In genomic region chr5:38338455-38338854, GRCh38 we compare ENCODE assay signal across 27 cellular contexts.
DNase-seq lines count a peak whose midpoint lies in the region; ATAC-seq and TF ChIP-seq lines count a peak whose summit lies in the region.
"Had no signal": no experiment of that assay in that cellular context is flagged by ENCODE, and none has a peak within 500 bp of the region (broad histone marks: within the 10 kb centered on the region; RNA-seq: fewer than 3 reads in every experiment).

No MANE protein-coding gene starts in this region.

- 27% methylated on average over 11 of the region's 11 CpGs for WGBS in hepatocyte (ENCODE audit: low lambda C conversion rate, missing lambda C conversion rate)

- peaks cover 0 to 2% (median 0%) of the 10 kb centered on the region in 11 donors for H3K9me3 Mint-ChIP-seq in naive thymus-derived CD4-positive, alpha-beta T cell

- peaks cover 5 to 29% (median 8%) of the 10 kb centered on the region in 5 donors for H3K27me3 Mint-ChIP-seq in naive thymus-derived CD4-positive, alpha-beta T cell

- H3K4me2 ChIP-seq in hepatocyte, result peak overlapping the region; percentile 6

- H3K4me3 Mint-ChIP-seq in naive thymus-derived CD4-positive, alpha-beta T cell, result peak overlapping the region in 8 of 10 donors; percentile 33 to 69 (median 59)
- H3K4me3 Mint-ChIP-seq: IgD-negative memory B cell had no signal

- H3K27ac Mint-ChIP-seq in naive thymus-derived CD4-positive, alpha-beta T cell, result peak overlapping the region in 2 of 9 donors; percentile 46 to 51
- H3K27ac Mint-ChIP-seq: IgD-negative memory B cell had no signal

- peaks cover 0 to 11% (median 6%) of the 10 kb centered on the region in 7 donors for H3K4me1 Mint-ChIP-seq in naive thymus-derived CD4-positive, alpha-beta T cell
- H3K4me1 Mint-ChIP-seq: IgD-negative memory B cell had no signal

- no peaks in the 10 kb centered on the region for H4K20me1 ChIP-seq in hepatocyte (ENCODE audit: insufficient read depth, poor library complexity, severe bottlenecking)

- H3K27ac ChIP-seq in hepatocyte, result no peak overlapping the region
- H3K27ac ChIP-seq in naive thymus-derived CD4-positive, alpha-beta T cell (ENCODE audit: low read depth, low read length), result no peak overlapping the region
- H3K27ac ChIP-seq: RWPE1, SK-N-MC had no signal

- POLR2A ChIA-PET in naive thymus-derived CD4-positive, alpha-beta T cell (lab: Charles Lee), result no interaction called here

- H3K4me3 ChIP-seq in Jurkat, Clone E6-1 (ENCODE audit: low read length), result no peak overlapping the region
- no peak overlapping the region for H3K4me3 ChIP-seq in hepatocyte
- no peak overlapping the region for H3K4me3 ChIP-seq in naive thymus-derived CD4-positive, alpha-beta T cell (ENCODE audit: low read length)
- H3K4me3 ChIP-seq: SK-N-MC had no signal

- no peak overlapping the region for H2AFZ ChIP-seq in hepatocyte

- no peaks in the 10 kb centered on the region for H3K4me1 ChIP-seq in hepatocyte (ENCODE audit: insufficient read depth)
- H3K4me1 ChIP-seq in naive thymus-derived CD4-positive, alpha-beta T cell (ENCODE audit: control insufficient read depth in 2 of 2, insufficient read depth in 2 of 2, low read length in 2 of 2), result no peaks in the 10 kb centered on the region

- no peak for TF ChIP-seq CTCF in hepatocyte (IDR thresholded peaks at IDR 0.05; ENCODE audit: poor library complexity)

- no peaks in the 10 kb centered on the region for H3K79me2 ChIP-seq in hepatocyte

- H3K36me3 Mint-ChIP-seq in naive thymus-derived CD4-positive, alpha-beta T cell, result no peaks in the 10 kb centered on the region
- H3K36me3 Mint-ChIP-seq: IgD-negative memory B cell had no signal

- H3K9me3 ChIP-seq in hepatocyte (ENCODE audit: low read depth), result no peaks in the 10 kb centered on the region
- no peaks in the 10 kb centered on the region for H3K9me3 ChIP-seq in naive thymus-derived CD4-positive, alpha-beta T cell (ENCODE audit: control insufficient read depth in 2 of 3, low read length in 3 of 3)

- CTCF ChIA-PET in naive thymus-derived CD4-positive, alpha-beta T cell (lab: Charles Lee), result no interaction called here

- no peaks in the 10 kb centered on the region for H3K36me3 ChIP-seq in hepatocyte (replicated peaks; ENCODE audit: insufficient read depth, low read depth)
- no peaks in the 10 kb centered on the region for H3K36me3 ChIP-seq in naive thymus-derived CD4-positive, alpha-beta T cell (ENCODE audit: control insufficient read depth in 2 of 3, insufficient read depth in 3 of 3, low read length in 3 of 3)

- ATAC-seq in naive thymus-derived CD4-positive, alpha-beta T cell, result peak; percentile 20
- no peak for ATAC-seq in HG03457 (IDR thresholded peaks at IDR 0.05; ENCODE audit: unreplicated experiment)
- ATAC-seq: Panc1 had no signal

- DNase-seq in ELF-1 (ENCODE audit: low read depth, low spot score), result peak; percentile 28
- DNase-seq in Jurkat, Clone E6-1 (ENCODE audit: low read depth, low spot score), result peak; percentile 73
- peak; percentile 53 for DNase-seq in hepatocyte (ENCODE audit: low spot score)
- DNase-seq in naive thymus-derived CD4-positive, alpha-beta T cell, result peak in 4 of 9 donors; percentile 1 to 19 (median 9)
- no peak for DNase-seq in islet precursor cell
- DNase-seq in activated naive CD4-positive, alpha-beta T cell treated with anti-CD3 and anti-CD28 coated beads, Interleukin-2, amount 50 U/mL, for 16 hours, result no peak
- no peak for DNase-seq in NCI-H774 (lab: John Stamatoyannopoulos, UW)
- DNase-seq: 8988T, ACHN, Calu3, DMS153, DND-41, GOT3, HCEC 1CT, Karpas-422, NCI-H1092, NCI-H1417 treated with DMSO at 0.1 percent for 48 hours, NCI-H1694 treated with DMSO at 0.1 percent for 48 hours, NCI-H2081, NCI-H2227 treated with DMSO at 0.1 percent for 48 hours, NCI-H526 treated with DMSO at 0.1 percent for 48 hours, SHP77 treated with DMSO at 0.1 percent for 48 hours had no signal

- H3K9me2 ChIP-seq in hepatocyte (replicated peaks; ENCODE audit: insufficient read depth), result no peaks in the 10 kb centered on the region

- intact Hi-C loops in naive thymus-derived CD4-positive, alpha-beta T cell (cut with micrococcal nuclease), result no loop called here

- H3K27me3 ChIP-seq in hepatocyte, result no peaks in the 10 kb centered on the region
- no peaks in the 10 kb centered on the region for H3K27me3 ChIP-seq in naive thymus-derived CD4-positive, alpha-beta T cell (ENCODE audit: control insufficient read depth in 2 of 2, insufficient read depth in 2 of 2, low read length in 2 of 2)

Comparison
In these comparisons a context has a peak if more than half of its experiments do, and no peak if none do; other contexts are left out.
1. DNase-seq: peak in ELF-1 (single experiment), Jurkat, Clone E6-1 (single experiment) and hepatocyte (single experiment); none in islet precursor cell (single experiment), activated naive CD4-positive, alpha-beta T cell treated with anti-CD3 and anti-CD28 coated beads, Interleukin-2, amount 50 U/mL, for 16 hours (single experiment) and NCI-H774 (single experiment).